Comparison of ENCODE assay signal across 8 cellular contexts in the genomic region with DNA sequence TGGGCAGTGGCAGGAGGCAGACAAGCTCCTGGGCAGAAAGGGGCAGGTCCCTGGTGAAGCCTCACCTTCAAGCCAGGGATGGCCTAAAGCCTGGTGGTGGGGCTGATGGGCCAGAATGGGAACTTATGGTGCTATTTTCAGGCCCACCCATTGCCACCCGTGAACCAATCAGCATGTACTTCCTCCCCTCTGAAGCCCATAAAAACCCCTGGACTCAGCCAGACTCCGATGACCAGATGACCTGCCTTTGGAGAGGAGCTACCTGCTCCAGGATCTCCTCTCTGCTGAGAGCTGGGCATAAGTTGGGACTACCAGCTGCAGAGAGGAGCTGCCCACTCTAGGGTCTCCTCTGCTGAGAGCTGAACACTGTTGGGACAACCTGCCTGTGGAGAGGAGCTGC.
"Had no signal": no experiment of that assay in that cellular context is flagged by ENCODE, and none has a peak within 500 bp of the region (broad histone marks: within the 10 kb centered on the region; RNA-seq: fewer than 3 reads in every experiment).

No MANE protein-coding gene starts in this region.

- H3K4me3 ChIP-seq: GM23248, K562 had no signal

- DNase-seq: GM23248, GOT3, HCEC 1CT, IMR-90, KG1 had no signal

- FAIRE-seq: H54, K562 had no signal

- H3K9ac ChIP-seq: GM23248 had no signal

- H3K27ac ChIP-seq: GM23248, HL-60 had no signal

- H2AFZ ChIP-seq: GM23248 had no signal
